8 cellular contexts compared by ENCODE assay signal in genomic region chr7:124765401-124766352, GRCh38. TPM values are rescaled to one million over a fixed set of nuclear protein-coding genes. Genes with fewer than 3 reads are reported as not detected.
DNase-seq lines count a peak whose midpoint lies in the region; ATAC-seq and TF ChIP-seq lines count a peak whose summit lies in the region.

GPR37 (minus strand) TSS chr7:124765792; CDS start chr7:124764976, 816 bp downstream.

- H3K9me3 Mint-ChIP-seq in immature natural killer cell = peaks cover 0 to 12% (median 4%) of the 10 kb centered on the region in 6 donors

- peak within 1 kb of the TSS; percentile 49 to 51 for H3K4me3 ChIP-seq in cardiac fibroblast (replicated peaks in 1 of 2; ENCODE audit: low read depth in 2 of 2, low read length in 2 of 2)
- H3K4me3 ChIP-seq in skeletal muscle satellite cell (ENCODE audit: low read length) = peak within 1 kb of the TSS; percentile 74

- peak within 1 kb of the TSS; percentile 83 for H3K4me2 ChIP-seq in skeletal muscle satellite cell (ENCODE audit: low read length)

- H3K4me3 Mint-ChIP-seq in immature natural killer cell = peak within 1 kb of the TSS; percentile 78 to 84 (median 81)

- peaks cover 13% of the 10 kb centered on the region for H3K4me1 ChIP-seq in skeletal muscle satellite cell (ENCODE audit: control insufficient read depth, insufficient read depth, low read length)

- TF ChIP-seq CTCF in cardiac fibroblast (IDR thresholded peaks at IDR 0.05; ENCODE audit: low read depth, low read length) = no peak

- peaks cover 14 to 23% of the 10 kb centered on the region in 2 donors for H3K4me1 Mint-ChIP-seq in immature natural killer cell

- DNase-seq in ELR (ENCODE audit: low read depth) (peak; percentile 75), HuH-7.5 (ENCODE audit: low spot score) (peak; percentile 84), SK-N-DZ (ENCODE audit: low spot score) (peak; percentile 83), cardiac fibroblast (ENCODE audit: low read depth in 2 of 2) (peak; percentile 21 to 34), immature natural killer cell (no peak), NAMALWA (ENCODE audit: low spot score) (no peak)

- H3K27me3 Mint-ChIP-seq in immature natural killer cell (ENCODE audit: low read depth in 3 of 3) = peaks cover 6 to 18% (median 14%) of the 10 kb centered on the region in 3 donors

- no peaks in the 10 kb centered on the region for H3K9me3 ChIP-seq in skeletal muscle satellite cell (replicated peaks; ENCODE audit: low read length)

- peak; percentile 73 for ATAC-seq in GM21529 (IDR thresholded peaks at IDR 0.05; ENCODE audit: unreplicated experiment)

- H3K27me3 ChIP-seq in skeletal muscle satellite cell (ENCODE audit: control insufficient read depth, insufficient read depth, low read length) = peaks cover 33% of the 10 kb centered on the region

- no peak within 1 kb of the TSS for H3K27ac Mint-ChIP-seq in immature natural killer cell

- H3K36me3 ChIP-seq in skeletal muscle satellite cell (ENCODE audit: insufficient read depth, low read length) = no peaks in the 10 kb centered on the region

- H3K36me3 Mint-ChIP-seq in immature natural killer cell = peaks cover 0 to 5% (median 0%) of the 10 kb centered on the region in 3 donors

- peak within 1 kb of the TSS; percentile 43 for H3K9ac ChIP-seq in skeletal muscle satellite cell (ENCODE audit: low read depth, low read length)

RNA-seq across cellular contexts. Expression of gene GPR37, which starts in this region (rescaled TPM):
- 3.0 and 4.6 TPM in 2 replicates for polyA plus RNA-seq in SK-N-DZ (2014; cell fraction: cytosol; rRNA removed)
- 1.8 and 2.2 TPM in 2 replicates for polyA plus RNA-seq in SK-N-DZ (2014; cell fraction: nucleus; rRNA removed)
- not detected for polyA plus RNA-seq in immature natural killer cell
- 0.25 and 0.44 TPM in 2 replicates for total RNA-seq in skeletal muscle satellite cell (2012; rRNA removed)

Comparison
In these comparisons a context has a peak if more than half of its experiments do, and no peak if none do; other contexts are left out.
1. DNase-seq: peak in ELR (single experiment), HuH-7.5 (single experiment), SK-N-DZ (single experiment) and cardiac fibroblast (2 of 2); none in immature natural killer cell (0 of 3) and NAMALWA (single experiment).